Comparison of ENCODE assay signal across 21 cellular contexts in the genomic region with DNA sequence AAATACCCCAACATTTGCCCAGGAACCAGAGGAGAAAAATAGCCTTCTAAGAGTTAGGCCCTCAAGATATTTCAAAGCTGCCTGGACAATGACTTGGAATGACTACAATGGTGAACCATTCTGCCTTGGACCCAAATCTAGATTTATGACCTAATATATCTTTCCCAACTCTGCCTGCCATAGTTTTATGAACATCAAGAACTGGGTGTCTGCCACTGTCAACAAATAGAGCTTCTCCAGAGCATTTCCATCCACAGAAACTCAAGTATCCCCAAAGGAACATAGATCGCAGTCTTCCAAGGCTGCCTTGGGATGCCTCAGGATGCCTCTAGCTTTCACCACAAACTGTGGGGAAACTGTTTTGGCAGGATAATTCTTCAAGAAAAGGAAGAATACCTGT. TPM values are rescaled to one million over a fixed set of nuclear protein-coding genes. Genes with fewer than 3 reads are reported as not detected.
A peak's percentile ranks its signal among the peaks of the same experiment; 100 is the strongest.
DNase-seq lines count a peak whose midpoint lies in the region; ATAC-seq, FAIRE-seq and TF ChIP-seq lines count a peak whose summit lies in the region.
"Had no signal": no experiment of that assay in that cellular context is flagged by ENCODE, and none has a peak within 500 bp of the region (broad histone marks: within the 10 kb centered on the region; RNA-seq: fewer than 3 reads in every experiment).

No MANE protein-coding gene starts in this region.

- H3K4me3 ChIP-seq in ACC112 (ENCODE audit: low read depth, low read length): no peak overlapping the region
- no peak overlapping the region for H3K4me3 ChIP-seq in fibroblast of the aortic adventitia (ENCODE audit: low read depth, low read length)
- H3K4me3 ChIP-seq in kidney (ENCODE audit: low read length in 2 of 2): no peak overlapping the region
- H3K4me3 ChIP-seq: prostate gland had no signal

- H3K4me3 Mint-ChIP-seq in nephron: peak overlapping the region in 1 of 3 experiments; percentile 7
- H3K4me3 Mint-ChIP-seq: activated CD8-positive, alpha-beta T cell treated with anti-CD3 and anti-CD28 coated beads for 36 hours; activated naive CD8-positive, alpha-beta T cell; activated T-cell treated with anti-CD3 and anti-CD28 coated beads, Interleukin-2, amount 50 U/mL, for 4 hours; CD4-positive, alpha-beta T cell; naive thymus-derived CD4-positive, alpha-beta T cell; T-helper 1 cell treated with Interleukin-12 subunit alpha and Interleukin-12 subunit beta and Interleukin-4 antibody, amounts not matched to agents 30 μg/mL and 1 μg/mL, for 36 hours had no signal

- H3K9me3 ChIP-seq in kidney (ENCODE audit: control insufficient read depth in 1 of 2, low read length in 2 of 2): no peaks in the 10 kb centered on the region
- H3K9me3 ChIP-seq: prostate gland had no signal

- DNase-seq in NCI-H446 treated with DMSO at 0.1 percent for 48 hours (lab: John Stamatoyannopoulos, UW) (peak; percentile 98), fibroblast of the aortic adventitia (ENCODE audit: low read depth) (peak; percentile 99), NCI-H128 (lab: John Stamatoyannopoulos, UW; ENCODE audit: unreplicated experiment) (no peak), kidney (no peak)
- DNase-seq: activated CD8-positive, alpha-beta T cell treated with anti-CD3 and anti-CD28 coated beads for 36 hours; activated T-cell treated with anti-CD3 and anti-CD28 coated beads, Interleukin-2, amount 50 U/mL, for 4 hours; caudate nucleus; CD4-positive, alpha-beta T cell; foreskin keratinocyte; naive thymus-derived CD4-positive, alpha-beta T cell; NCI-H187 treated with DMSO at 0.1 percent for 48 hours; stimulated activated naive CD4-positive, alpha-beta T cell treated with Interleukin-2 at 50 U/mL for 16 hours had no signal

- H3K36me3 ChIP-seq in ACC112 (ENCODE audit: insufficient read depth, low read length) (0 out of 2 replicates have a peak, but pooled peaks cover 3% of the 10 kb centered on the region), kidney (ENCODE audit: control insufficient read depth in 1 of 2, insufficient read depth in 2 of 2, low read length in 2 of 2) (no peaks in the 10 kb centered on the region)
- H3K36me3 ChIP-seq: prostate gland had no signal

- no peak overlapping the region for H3K9ac ChIP-seq in kidney (ENCODE audit: low read length in 2 of 2)

- H2AFZ ChIP-seq in ACC112 (ENCODE audit: low read length, unreplicated experiment): no peak overlapping the region

- H3K4me1 Mint-ChIP-seq in nephron: peaks cover 72% of the 10 kb centered on the region
- H3K4me1 Mint-ChIP-seq: naive thymus-derived CD4-positive, alpha-beta T cell had no signal

- H3K9me3 Mint-ChIP-seq in nephron: peaks cover 15% of the 10 kb centered on the region
- H3K9me3 Mint-ChIP-seq: CD4-positive, alpha-beta T cell had no signal

- TF ChIP-seq CTCF in fibroblast of the aortic adventitia (IDR thresholded peaks at IDR 0.05; ENCODE audit: insufficient read depth, low read length): no peak
- no peak for TF ChIP-seq CTCF in nephron (IDR thresholded peaks at IDR 0.05; ENCODE audit: unreplicated experiment in 3 of 3)
- TF ChIP-seq CTCF in kidney (IDR thresholded peaks at IDR 0.05; ENCODE audit: borderline replicate concordance, extremely low read depth, insufficient read depth): no peak

- H3K27ac ChIP-seq in ACC112 (ENCODE audit: low read depth, low read length): peak overlapping the region; percentile 67
- no peak overlapping the region for H3K27ac ChIP-seq in kidney (ENCODE audit: low read depth in 2 of 2, low read length in 2 of 2)
- H3K27ac ChIP-seq: foreskin keratinocyte, prostate gland had no signal

- H3K4me1 ChIP-seq in ACC112 (ENCODE audit: control insufficient read depth, insufficient read depth, low read length, unreplicated experiment) (peaks cover 42% of the 10 kb centered on the region), kidney (ENCODE audit: control insufficient read depth in 1 of 2, insufficient read depth in 1 of 2, low read depth in 1 of 2, low read length in 2 of 2) (no peaks in the 10 kb centered on the region)
- H3K4me1 ChIP-seq: foreskin keratinocyte, prostate gland had no signal

- no peaks in the 10 kb centered on the region for H3K27me3 Mint-ChIP-seq in nephron (ENCODE audit: low read depth)

- H3K36me3 Mint-ChIP-seq in nephron (ENCODE audit: low read depth): peaks cover 16% of the 10 kb centered on the region
- H3K36me3 Mint-ChIP-seq: activated naive CD8-positive, alpha-beta T cell; naive thymus-derived CD4-positive, alpha-beta T cell had no signal

- no peaks in the 10 kb centered on the region for H3K27me3 ChIP-seq in ACC112 (ENCODE audit: insufficient read depth, low read length)
- H3K27me3 ChIP-seq: foreskin keratinocyte had no signal

- intact Hi-C loops in kidney (cut with DNase I): no loop called here

- H3K27ac Mint-ChIP-seq in nephron: peak overlapping the region; percentile 85 to 99 (median 85)
- H3K27ac Mint-ChIP-seq: activated CD8-positive, alpha-beta T cell treated with anti-CD3 and anti-CD28 coated beads for 36 hours; activated naive CD8-positive, alpha-beta T cell; CD4-positive, alpha-beta T cell; naive thymus-derived CD4-positive, alpha-beta T cell; T-helper 1 cell treated with Interleukin-12 subunit alpha and Interleukin-12 subunit beta and Interleukin-4 antibody, amounts not matched to agents 30 μg/mL and 1 μg/mL, for 36 hours had no signal

- no peak for ATAC-seq in GM18502 (IDR thresholded peaks at IDR 0.05; ENCODE audit: poor library complexity, unreplicated experiment)
- ATAC-seq in HG03097 (IDR thresholded peaks at IDR 0.05; ENCODE audit: low FRiP score, unreplicated experiment): no peak
- ATAC-seq: activated CD8-positive, alpha-beta T cell treated with anti-CD3 and anti-CD28 coated beads for 36 hours; activated T-cell treated with anti-CD3 and anti-CD28 coated beads, Interleukin-2, amount 50 U/mL, for 4 hours; foreskin keratinocyte; HCT116; naive thymus-derived CD4-positive, alpha-beta T cell had no signal

- H3K79me2 ChIP-seq in ACC112 (ENCODE audit: control insufficient read depth, insufficient read depth, low read length, unreplicated experiment): no peaks in the 10 kb centered on the region

- FAIRE-seq in kidney (lab: Jason Lieb, UNC): no peak
- FAIRE-seq: A204.1 had no signal

RNA-seq across cellular contexts. Expression of a gene that starts 48.2 kb away (rescaled TPM):
- 107 and 111 TPM in 2 replicates for total RNA-seq in fibroblast of the aortic adventitia (ENCODE audit: low replicate concordance)
- total RNA-seq in kidney: 112 TPM
- polyA plus RNA-seq in kidney (ENCODE audit: insufficient read depth, low read depth, low replicate concordance): 15.6 TPM
- total RNA-seq: activated CD8-positive, alpha-beta T cell treated with anti-CD3 and anti-CD28 coated beads for 36 hours; CD4-positive, alpha-beta T cell had no signal
- polyA plus RNA-seq: naive thymus-derived CD4-positive, alpha-beta T cell had no signal

Comparison
In these comparisons a context has a peak if more than half of its experiments do, and no peak if none do; other contexts are left out.
1. DNase-seq: peak in NCI-H446 treated with DMSO at 0.1 percent for 48 hours (single experiment) and fibroblast of the aortic adventitia (single experiment); none in NCI-H128 (single experiment) and kidney (single experiment).